Comparison of ENCODE assay signal across 17 cellular contexts in genomic region chr2:176139170-176139611, GRCh38. TPM values are rescaled to one million over a fixed set of nuclear protein-coding genes. Genes with fewer than 3 reads are reported as not detected.
DNase-seq lines count a peak whose midpoint lies in the region; ATAC-seq and TF ChIP-seq lines count a peak whose summit lies in the region.
"Had no signal": no experiment of that assay in that cellular context is flagged by ENCODE, and none has a peak within 500 bp of the region (broad histone marks: within the 10 kb centered on the region; RNA-seq: fewer than 3 reads in every experiment).

No MANE protein-coding gene starts in this region.

- peaks cover 90% of the 10 kb centered on the region for H3K27me3 ChIP-seq in CD8-positive, alpha-beta memory T cell (ENCODE audit: insufficient read depth, low read length, poor library complexity, severe bottlenecking)
- H3K27me3 ChIP-seq in MG63, result no peaks in the 10 kb centered on the region

- H3K4me1 ChIP-seq in CD8-positive, alpha-beta memory T cell (ENCODE audit: insufficient read depth, low read length), result peaks cover 29% of the 10 kb centered on the region

- no peak for ATAC-seq in HG03095 (IDR thresholded peaks at IDR 0.05; ENCODE audit: unreplicated experiment)
- ATAC-seq in activated naive CD4-positive, alpha-beta T cell treated with anti-CD3 and anti-CD28 coated beads, Interleukin-2, amount 50 U/mL, for 72 hours, result no peak
- ATAC-seq: heart right ventricle had no signal

- H3K4me3 ChIP-seq in CD8-positive, alpha-beta memory T cell (ENCODE audit: low read length), result no peak overlapping the region
- H3K4me3 ChIP-seq in MG63, result peak overlapping the region; percentile 66
- H3K4me3 ChIP-seq in fibroblast of mammary gland (ENCODE audit: control insufficient read depth, low read depth, low read length), result peak overlapping the region; percentile 78
- peak overlapping the region; percentile 18 for H3K4me3 ChIP-seq in skeletal muscle cell (ENCODE audit: low read depth, low read length)
- H3K4me3 ChIP-seq: smooth muscle cell had no signal

- POLR2A ChIA-PET in CD8-positive, alpha-beta memory T cell (lab: Charles Lee), result no interaction called here

- H3K27me3 Mint-ChIP-seq in CD8-positive, alpha-beta memory T cell, result peaks cover 81 to 93% of the 10 kb centered on the region in 2 donors

- DNase-seq in CD8-positive, alpha-beta memory T cell, result no peak
- peak; percentile 51 for DNase-seq in MG63
- peak; percentile 59 for DNase-seq in fibroblast of mammary gland (ENCODE audit: low read depth)
- no peak for DNase-seq in skeletal muscle cell (ENCODE audit: low read depth)
- DNase-seq in posterior cingulate gyrus, result no peak
- DNase-seq in activated naive CD4-positive, alpha-beta T cell treated with anti-CD3 and anti-CD28 coated beads, Interleukin-2, amount 50 U/mL, for 72 hours (ENCODE audit: low spot score in 2 of 2), result no peak
- no peak for DNase-seq in NAMALWA (ENCODE audit: low spot score)
- DNase-seq: activated CD4-positive, CD25-positive, alpha-beta regulatory T cell; activated naive CD4-positive, alpha-beta T cell; DMS153; heart right ventricle; NCI-H446 treated with DMSO at 0.1 percent for 48 hours; SHP77 had no signal

- no peak for TF ChIP-seq CTCF in fibroblast of mammary gland (conservative IDR thresholded peaks at IDR 0.05; ENCODE audit: control insufficient read depth, insufficient read depth, low read depth, low read length)

- peaks cover 4% of the 10 kb centered on the region for H3K9me3 ChIP-seq in CD8-positive, alpha-beta memory T cell (ENCODE audit: low read length)
- no peaks in the 10 kb centered on the region for H3K9me3 ChIP-seq in MG63
- H3K9me3 ChIP-seq: heart right ventricle had no signal

- no peaks in the 10 kb centered on the region for H3K36me3 Mint-ChIP-seq in CD8-positive, alpha-beta memory T cell
- peaks cover 24 to 43% of the 10 kb centered on the region in 2 donors for H3K36me3 Mint-ChIP-seq in activated naive CD4-positive, alpha-beta T cell treated with anti-CD3 and anti-CD28 coated beads, Interleukin-2, amount 50 U/mL, for 72 hours

- peak overlapping the region in 3 of 8 donors; percentile 60 to 68 (median 67) for H3K27ac Mint-ChIP-seq in CD8-positive, alpha-beta memory T cell
- H3K27ac Mint-ChIP-seq in activated naive CD4-positive, alpha-beta T cell treated with anti-CD3 and anti-CD28 coated beads, Interleukin-2, amount 50 U/mL, for 72 hours, result peak overlapping the region in 1 of 2 donors; percentile 55
- H3K27ac Mint-ChIP-seq: dendritic cell treated with granulocyte-macrophage colony-stimulating factor and Interleukin-4, amounts not matched to agents 40 ng/mL and 50 ng/mL, for 4 days; mesothelial cell of epicardium had no signal

- intact Hi-C loops in posterior cingulate gyrus (cut with DNase I), result no loop called here

- no peaks in the 10 kb centered on the region for H3K36me3 ChIP-seq in CD8-positive, alpha-beta memory T cell (ENCODE audit: insufficient read depth, low read length)
- H3K36me3 ChIP-seq in MG63, result no peaks in the 10 kb centered on the region; the same call in 1 of the 2 replicates
- H3K36me3 ChIP-seq: heart right ventricle had no signal

- H3K9me3 Mint-ChIP-seq in CD8-positive, alpha-beta memory T cell, result peaks cover 12 to 30% (median 21%) of the 10 kb centered on the region in 5 donors
- H3K9me3 Mint-ChIP-seq in activated naive CD4-positive, alpha-beta T cell treated with anti-CD3 and anti-CD28 coated beads, Interleukin-2, amount 50 U/mL, for 72 hours, result peaks cover 0 to 3% of the 10 kb centered on the region in 2 donors
- H3K9me3 Mint-ChIP-seq: dendritic cell treated with granulocyte-macrophage colony-stimulating factor and Interleukin-4, amounts not matched to agents 40 ng/mL and 50 ng/mL, for 4 days; mesothelial cell of epicardium had no signal

- CTCF ChIA-PET in CD8-positive, alpha-beta memory T cell (lab: Charles Lee), result interaction anchor here (0.6 to 3.6 kb wide), 5 partner anchors 12 to 498 kb away, joined by 3 to 19 read pairs (median 3); no protein-coding TSS in a partner anchor

- peak overlapping the region in 4 of 7 donors; percentile 23 to 46 (median 42) for H3K4me3 Mint-ChIP-seq in CD8-positive, alpha-beta memory T cell
- H3K4me3 Mint-ChIP-seq: dendritic cell treated with granulocyte-macrophage colony-stimulating factor and Interleukin-4, amounts not matched to agents 40 ng/mL and 50 ng/mL, for 4 days; mesothelial cell of epicardium had no signal

- H3K27ac ChIP-seq in CD8-positive, alpha-beta memory T cell (ENCODE audit: low read depth, low read length), result no peak overlapping the region

- H3K4me1 Mint-ChIP-seq in CD8-positive, alpha-beta memory T cell, result peaks cover 19 to 38% (median 38%) of the 10 kb centered on the region in 3 donors

RNA-seq across cellular contexts. Expression of gene HOXD8, which starts 9.7 kb away (rescaled TPM):
- total RNA-seq in CD8-positive, alpha-beta memory T cell, result not detected
- polyA plus RNA-seq in CD8-positive, alpha-beta memory T cell, result not detected
- total RNA-seq in MG63 (2014; rRNA removed; shearing (Covaris generic); ENCODE audit: low replicate concordance), result 13.4 and 15.5 TPM in 2 replicates
- not detected for total RNA-seq in activated naive CD4-positive, alpha-beta T cell treated with anti-CD3 and anti-CD28 coated beads, Interleukin-2, amount 50 U/mL, for 72 hours
- polyA plus RNA-seq: smooth muscle cell had no signal

RNA-seq across cellular contexts. Expression of gene HOXD4, which starts 12.2 kb away (rescaled TPM):
- total RNA-seq in CD8-positive, alpha-beta memory T cell, result not detected
- not detected for polyA plus RNA-seq in CD8-positive, alpha-beta memory T cell
- 0.26 TPM in 1 of 2 replicates, not detected in the other for total RNA-seq in MG63 (2014; rRNA removed; shearing (Covaris generic); ENCODE audit: low replicate concordance)
- not detected for total RNA-seq in activated naive CD4-positive, alpha-beta T cell treated with anti-CD3 and anti-CD28 coated beads, Interleukin-2, amount 50 U/mL, for 72 hours
- total RNA-seq: smooth muscle cell had no signal
- polyA plus RNA-seq: smooth muscle cell had no signal

RNA-seq across cellular contexts. Expression of gene HOXD9, which starts 16.7 kb away (rescaled TPM):
- total RNA-seq in CD8-positive, alpha-beta memory T cell, result not detected
- polyA plus RNA-seq in CD8-positive, alpha-beta memory T cell, result not detected
- 0.16 and 2.3 TPM in 2 replicates for total RNA-seq in MG63 (2014; rRNA removed; shearing (Covaris generic); ENCODE audit: low replicate concordance)
- total RNA-seq in activated naive CD4-positive, alpha-beta T cell treated with anti-CD3 and anti-CD28 coated beads, Interleukin-2, amount 50 U/mL, for 72 hours, result not detected

RNA-seq across cellular contexts. Expression of gene HOXD3, which starts 17.9 kb away (rescaled TPM):
- not detected for total RNA-seq in CD8-positive, alpha-beta memory T cell
- polyA plus RNA-seq in CD8-positive, alpha-beta memory T cell, result not detected
- 0.32 and 1.5 TPM in 2 replicates for total RNA-seq in MG63 (2014; rRNA removed; shearing (Covaris generic); ENCODE audit: low replicate concordance)
- not detected for total RNA-seq in activated naive CD4-positive, alpha-beta T cell treated with anti-CD3 and anti-CD28 coated beads, Interleukin-2, amount 50 U/mL, for 72 hours
- total RNA-seq: smooth muscle cell had no signal
- polyA plus RNA-seq: smooth muscle cell had no signal

RNA-seq across cellular contexts. Expression of gene HOXD10, which starts 22.6 kb away (rescaled TPM):
- total RNA-seq in CD8-positive, alpha-beta memory T cell, result not detected
- not detected for polyA plus RNA-seq in CD8-positive, alpha-beta memory T cell
- 3.8 and 4.8 TPM in 2 replicates for total RNA-seq in MG63 (2014; rRNA removed; shearing (Covaris generic); ENCODE audit: low replicate concordance)
- total RNA-seq in activated naive CD4-positive, alpha-beta T cell treated with anti-CD3 and anti-CD28 coated beads, Interleukin-2, amount 50 U/mL, for 72 hours, result not detected
- total RNA-seq: heart right ventricle had no signal
- polyA plus RNA-seq: heart right ventricle had no signal

Comparison
In these comparisons a context has a peak if more than half of its experiments do, and no peak if none do; other contexts are left out.
1. DNase-seq: peak in MG63 (single experiment) and fibroblast of mammary gland (single experiment); none in CD8-positive, alpha-beta memory T cell (0 of 5), skeletal muscle cell (single experiment), posterior cingulate gyrus (0 of 10), activated naive CD4-positive, alpha-beta T cell treated with anti-CD3 and anti-CD28 coated beads, Interleukin-2, amount 50 U/mL, for 72 hours (0 of 2) and NAMALWA (single experiment).
2. RNA of gene HOXD8, which starts 9.7 kb away (total RNA-seq): 13.4 to 15.5 TPM in MG63; not detected in CD8-positive, alpha-beta memory T cell and not detected in activated naive CD4-positive, alpha-beta T cell treated with anti-CD3 and anti-CD28 coated beads, Interleukin-2, amount 50 U/mL, for 72 hours; every median in the first group is over 10 times any median in the second.